8 cellular contexts compared by ENCODE assay signal in genomic region chr2:33395660-33396249, GRCh38.
DNase-seq lines count a peak whose midpoint lies in the region; TF ChIP-seq lines count a peak whose summit lies in the region.

No MANE protein-coding gene starts in this region.

- no peaks in the 10 kb centered on the region for H3K4me1 ChIP-seq in adrenal gland (replicated peaks in 1 of 2)

- TF ChIP-seq CTCF in BJ (IDR thresholded peaks at IDR 0.05; ENCODE audit: insufficient read depth, low read depth, low read length) (peak; percentile 73), GM20000 (IDR thresholded peaks at IDR 0.05; ENCODE audit: extremely low read depth, missing control alignments) (peak; percentile 37), adrenal gland (IDR thresholded peaks at IDR 0.05) (peak; percentile 37 to 51 (median 48))

- H3K9me3 ChIP-seq in adrenal gland (replicated peaks in 1 of 3): no peaks in the 10 kb centered on the region

- H3K27me3 ChIP-seq in BJ (ENCODE audit: control insufficient read depth, insufficient read depth, low read length): no peaks in the 10 kb centered on the region
- no peaks in the 10 kb centered on the region for H3K27me3 ChIP-seq in adrenal gland

- POLR2A ChIA-PET in BJ (lab: Charles Lee): interaction anchor here (0.6 to 0.7 kb wide), 2 partner anchors 17 to 546 kb away, joined by 3 read pairs; no protein-coding TSS in a partner anchor

- H3K4me3 ChIP-seq in BJ (ENCODE audit: low read depth, low read length): no peak overlapping the region
- H3K4me3 ChIP-seq in adrenal gland: no peak overlapping the region

- intact Hi-C loops in adrenal gland (cut with DNase I): no loop called here

- no peak for TF ChIP-seq POLR2A in adrenal gland (IDR thresholded peaks at IDR 0.05)

- no peaks in the 10 kb centered on the region for H3K36me3 ChIP-seq in BJ (ENCODE audit: control insufficient read depth, insufficient read depth, low read length)
- H3K36me3 ChIP-seq in adrenal gland (replicated peaks in 1 of 2): no peaks in the 10 kb centered on the region

- CTCF ChIA-PET in BJ (lab: Yijun Ruan, JAX): interaction anchor here (0.6 to 1.7 kb wide), 15 partner anchors 10 to 623 kb away, joined by 3 to 11 read pairs (median 4); partner anchors contain the start of gene RASGRP3

- no peak overlapping the region for H3K27ac ChIP-seq in adrenal gland

- DNase-seq in BJ (ENCODE audit: low read depth) (no peak), GM20000 (ENCODE audit: low spot score) (peak; percentile 15), RPMI7951 (ENCODE audit: low read depth) (peak; percentile 74), adrenal gland (peak; percentile 21 to 66 (median 32)), iris pigment epithelial cell (ENCODE audit: low read depth) (peak; percentile 56), COR-L47 (lab: John Stamatoyannopoulos, UW) (no peak), middle frontal gyrus (ENCODE audit: extremely low spot score, low spot score) (no peak)
- DNase-seq in stimulated activated CD8-positive, alpha-beta memory T cell treated with anti-CD3 and anti-CD28 coated beads, Interleukin-15, amount 100 ng/mL, for 48 hours (ENCODE audit: low read depth in 2 of 2): peak; percentile 14 to 28

Comparison
In these comparisons a context has a peak if more than half of its experiments do, and no peak if none do; other contexts are left out.
1. DNase-seq: peak in GM20000 (single experiment), RPMI7951 (single experiment), adrenal gland (7 of 7), iris pigment epithelial cell (single experiment) and stimulated activated CD8-positive, alpha-beta memory T cell treated with anti-CD3 and anti-CD28 coated beads, Interleukin-15, amount 100 ng/mL, for 48 hours (2 of 2); none in BJ (single experiment), COR-L47 (single experiment) and middle frontal gyrus (single experiment).
2. Peak in every context shown above with its lines, with median percentiles within 50 percentile points of each other: CTCF ChIP-seq.